Comparison of ENCODE assay signal across 9 cellular contexts in the genomic region with DNA sequence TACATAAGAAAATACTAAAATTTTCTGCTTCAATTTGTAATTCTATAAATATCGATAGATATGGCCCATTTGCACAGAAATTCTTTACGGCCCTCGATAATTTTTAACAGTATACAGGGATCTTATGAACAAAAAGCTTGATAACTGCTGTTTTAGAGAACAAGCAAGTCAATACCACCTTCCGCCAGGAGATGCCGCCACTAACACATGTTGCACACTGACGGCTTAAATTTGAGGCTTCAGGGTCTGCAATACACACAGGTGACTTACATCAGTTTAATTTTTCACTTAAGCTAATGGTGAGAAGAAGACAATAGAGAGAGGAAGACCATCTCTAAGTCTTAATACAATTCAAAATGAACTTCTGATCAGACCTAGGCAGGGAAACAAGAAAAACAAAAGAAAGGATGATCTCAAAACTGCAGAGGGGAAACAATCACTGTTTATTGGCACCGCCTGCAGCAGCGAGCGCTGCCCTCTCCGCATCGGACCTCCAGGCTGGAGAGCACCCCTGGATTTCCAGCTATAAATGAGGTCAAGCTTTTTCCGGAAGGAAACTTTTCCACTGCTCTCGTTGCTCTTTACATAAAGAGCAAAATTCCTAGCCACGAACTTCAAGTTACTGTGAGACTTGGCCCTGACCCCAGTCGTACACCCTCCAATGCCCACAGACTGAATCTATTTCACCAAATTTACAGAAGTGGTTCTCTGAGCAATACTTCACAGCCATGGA. TPM values are rescaled to one million over a fixed set of nuclear protein-coding genes. Genes with fewer than 3 reads are reported as not detected.
DNase-seq lines count a peak whose midpoint lies in the region; ATAC-seq and TF ChIP-seq lines count a peak whose summit lies in the region.
"Had no signal": no experiment of that assay in that cellular context is flagged by ENCODE, and none has a peak within 500 bp of the region (broad histone marks: within the 10 kb centered on the region; RNA-seq: fewer than 3 reads in every experiment).

No MANE protein-coding gene starts in this region.

- no peaks in the 10 kb centered on the region for H3K79me2 ChIP-seq in SK-N-SH (ENCODE audit: insufficient read depth)

- 11% methylated on average over 15 of the region's 15 CpGs for WGBS in SK-N-SH (ENCODE audit: low lambda C conversion rate)

- no peaks in the 10 kb centered on the region; a peak in 1 of 4 replicates for H3K4me1 ChIP-seq in SK-N-SH (ENCODE audit: control insufficient read depth in 1 of 2, insufficient read depth in 2 of 2, low read depth in 1 of 2, low read length in 1 of 2)
- H3K4me1 ChIP-seq in ascending aorta = no peaks in the 10 kb centered on the region

- no peak overlapping the region for H3K4me3 ChIP-seq in NB4 (ENCODE audit: low read depth, low read length)
- 0 out of 4 replicates have a peak overlapping the region, but pooled peaks of 1 of the 2 experiments have one; percentile 12 for H3K4me3 ChIP-seq in SK-N-SH (ENCODE audit: low read depth in 2 of 2, low read length in 1 of 2)
- no peak overlapping the region for H3K4me3 ChIP-seq in ascending aorta

- H3F3A ChIP-seq in SK-N-SH (replicated peaks; ENCODE audit: insufficient read depth) = no peaks in the 10 kb centered on the region

- ATAC-seq in GM21786 (IDR thresholded peaks at IDR 0.05; ENCODE audit: unreplicated experiment) (peak; percentile 62), HG03045 (IDR thresholded peaks at IDR 0.05; ENCODE audit: unreplicated experiment) (no peak)

- POLR2A ChIA-PET in SK-N-SH (lab: Yijun Ruan, JAX) = no interaction called here

- no peaks in the 10 kb centered on the region for H3K36me3 ChIP-seq in SK-N-SH (replicated peaks in 1 of 2; ENCODE audit: control insufficient read depth in 1 of 2, insufficient read depth in 2 of 2, low read length in 1 of 2)
- no peaks in the 10 kb centered on the region for H3K36me3 ChIP-seq in ascending aorta

- peak; percentile 86 for TF ChIP-seq RAD21 in SK-N-SH (IDR thresholded peaks at IDR 0.05; ENCODE audit: low read length)

- H4K20me1 ChIP-seq in SK-N-SH (ENCODE audit: insufficient read depth) = no peaks in the 10 kb centered on the region

- H3K9me3 ChIP-seq in SK-N-SH (no peaks in the 10 kb centered on the region), ascending aorta (no peaks in the 10 kb centered on the region)

- CTCF ChIA-PET in SK-N-SH (lab: Yijun Ruan, JAX) = interaction anchor here (0.6 to 12.6 kb wide), 44 partner anchors 9 to 815 kb away, joined by 3 to 300 read pairs (median 3); no protein-coding TSS in a partner anchor

- DNase-seq in DMS53 treated with DMSO at 0.1 percent for 48 hours (lab: John Stamatoyannopoulos, UW; ENCODE audit: unreplicated experiment) = peak; percentile 42
- peak; percentile 67 for DNase-seq in NB4 (ENCODE audit: low read depth)
- DNase-seq in SK-N-SH = peak; percentile 48
- DNase-seq in ascending aorta (ENCODE audit: low spot score in 2 of 2) = peak in 1 of 2 donors; percentile 76
- DNase-seq in hypothalamus (lab: John Stamatoyannopoulos, UW) = peak in 38 of 51 donors; percentile 1 to 65 (median 31)
- peak; percentile 75 for DNase-seq in stimulated activated CD4-positive, alpha-beta T cell treated with anti-CD3 and anti-CD28 coated beads, Interleukin-15, amount 100 ng/mL, for 24 hours

- H3K9ac ChIP-seq in SK-N-SH = no peak overlapping the region

- TF ChIP-seq EP300 in SK-N-SH (IDR thresholded peaks at IDR 0.05; ENCODE audit: borderline replicate concordance in 1 of 2, low read depth in 1 of 2, low read length in 1 of 2) = no peak

- H3K27me3 ChIP-seq in SK-N-SH (ENCODE audit: insufficient read depth) = no peaks in the 10 kb centered on the region
- no peaks in the 10 kb centered on the region for H3K27me3 ChIP-seq in ascending aorta

- no peak overlapping the region for H3K4me2 ChIP-seq in SK-N-SH

- peak; percentile 90 for TF ChIP-seq CTCF in NB4 (IDR thresholded peaks at IDR 0.05; ENCODE audit: low read depth, low read length)
- TF ChIP-seq CTCF in SK-N-SH (IDR thresholded peaks at IDR 0.05) = peak; percentile 91
- peak; percentile 36 to 81 (median 77) for TF ChIP-seq CTCF in ascending aorta (IDR thresholded peaks at IDR 0.05)

- intact Hi-C loops in ascending aorta (cut with DNase I) = loop anchor here (1.0 kb wide), 1 partner anchor 629 kb away; no protein-coding TSS in a partner anchor

- no peak overlapping the region for H3K27ac ChIP-seq in SK-N-SH (ENCODE audit: low read depth in 2 of 2, low read length in 1 of 2)
- no peak overlapping the region for H3K27ac ChIP-seq in ascending aorta

- TF ChIP-seq POLR2A in NB4 (IDR thresholded peaks at IDR 0.05; ENCODE audit: extremely low read depth, insufficient read length) = no peak

- no peak overlapping the region for H2AFZ ChIP-seq in SK-N-SH (ENCODE audit: low read depth)

- no peaks in the 10 kb centered on the region for H3K9me2 ChIP-seq in SK-N-SH

TF ChIP-seq in SK-N-SH, 30 proteins besides CTCF, POLR2A, EP300 and RAD21:
- TF ChIP-seq, protein P1, sequence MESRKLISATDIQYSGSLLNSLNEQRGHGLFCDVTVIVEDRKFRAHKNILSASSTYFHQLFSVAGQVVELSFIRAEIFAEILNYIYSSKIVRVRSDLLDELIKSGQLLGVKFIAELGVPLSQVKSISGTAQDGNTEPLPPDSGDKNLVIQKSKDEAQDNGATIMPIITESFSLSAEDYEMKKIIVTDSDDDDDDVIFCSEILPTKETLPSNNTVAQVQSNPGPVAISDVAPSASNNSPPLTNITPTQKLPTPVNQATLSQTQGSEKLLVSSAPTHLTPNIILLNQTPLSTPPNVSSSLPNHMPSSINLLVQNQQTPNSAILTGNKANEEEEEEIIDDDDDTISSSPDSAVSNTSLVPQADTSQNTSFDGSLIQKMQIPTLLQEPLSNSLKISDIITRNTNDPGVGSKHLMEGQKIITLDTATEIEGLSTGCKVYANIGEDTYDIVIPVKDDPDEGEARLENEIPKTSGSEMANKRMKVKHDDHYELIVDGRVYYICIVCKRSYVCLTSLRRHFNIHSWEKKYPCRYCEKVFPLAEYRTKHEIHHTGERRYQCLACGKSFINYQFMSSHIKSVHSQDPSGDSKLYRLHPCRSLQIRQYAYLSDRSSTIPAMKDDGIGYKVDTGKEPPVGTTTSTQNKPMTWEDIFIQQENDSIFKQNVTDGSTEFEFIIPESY (IDR thresholded peaks at IDR 0.05; ENCODE audit: borderline replicate concordance, low read depth) = no peak
- TF ChIP-seq SMC3 (IDR thresholded peaks at IDR 0.05; ENCODE audit: low read depth, low read length) = peak; percentile 65

RNA-seq across cellular contexts. Expression of a gene that starts 53.9 kb away (rescaled TPM):
- not detected in 2 replicates for polyA plus RNA-seq in SK-N-SH (2012; rRNA removed)
- polyA plus RNA-seq in SK-N-SH (2012; cell fraction: cytosol; rRNA removed) = 0.03 and 0.05 TPM in 2 replicates
- polyA plus RNA-seq in SK-N-SH (2012; cell fraction: nucleus; rRNA removed) = not detected in 2 replicates
- not detected for total RNA-seq in ascending aorta
- total RNA-seq: activated CD8-positive, alpha-beta memory T cell treated with anti-CD3 and anti-CD28 coated beads for 36 hours had no signal
